In genomic region chr2:6052577-6052976, GRCh38 we compare ENCODE assay signal across 17 cellular contexts.
"Had no signal": no experiment of that assay in that cellular context is flagged by ENCODE, and none has a peak within 500 bp of the region (broad histone marks: within the 10 kb centered on the region; RNA-seq: fewer than 3 reads in every experiment).

No MANE protein-coding gene starts in this region.

- H3K27me3 ChIP-seq: dorsolateral prefrontal cortex, sigmoid colon, testis, tibial artery had no signal

- H3K36me3 ChIP-seq: sigmoid colon, tibial artery had no signal

- DNase-seq: dorsolateral prefrontal cortex; effector CD4-positive, alpha-beta T cell; hypothalamus; immature natural killer cell; natural killer cell; nucleus accumbens; posterior cingulate gyrus; psoas muscle; right cardiac atrium; sigmoid colon; stimulated activated CD4-positive, alpha-beta T cell treated with anti-CD3 and anti-CD28 coated beads, Interleukin-2, amount 100 ng/mL, for 24 hours; stimulated activated CD4-positive, alpha-beta T cell treated with anti-CD3 and anti-CD28 coated beads, Interleukin-4, amount 100 ng/mL, for 24 hours; stimulated activated naive CD8-positive, alpha-beta T cell treated with anti-CD3 and anti-CD28 coated beads, Interleukin-15, Interleukin-2, amounts not matched to agents 100 U/mL and 50 U/mL, for 24 hours; substantia nigra; testis; tibial artery had no signal

- H3K4me1 ChIP-seq: psoas muscle, sigmoid colon, testis, tibial artery had no signal

- H3K4me3 ChIP-seq: dorsolateral prefrontal cortex, lung, psoas muscle, sigmoid colon, testis, tibial artery had no signal

- H3K9me3 ChIP-seq: psoas muscle, testis had no signal

- H3K27ac ChIP-seq: dorsolateral prefrontal cortex, psoas muscle, sigmoid colon, testis, tibial artery had no signal
